In the genomic region with DNA sequence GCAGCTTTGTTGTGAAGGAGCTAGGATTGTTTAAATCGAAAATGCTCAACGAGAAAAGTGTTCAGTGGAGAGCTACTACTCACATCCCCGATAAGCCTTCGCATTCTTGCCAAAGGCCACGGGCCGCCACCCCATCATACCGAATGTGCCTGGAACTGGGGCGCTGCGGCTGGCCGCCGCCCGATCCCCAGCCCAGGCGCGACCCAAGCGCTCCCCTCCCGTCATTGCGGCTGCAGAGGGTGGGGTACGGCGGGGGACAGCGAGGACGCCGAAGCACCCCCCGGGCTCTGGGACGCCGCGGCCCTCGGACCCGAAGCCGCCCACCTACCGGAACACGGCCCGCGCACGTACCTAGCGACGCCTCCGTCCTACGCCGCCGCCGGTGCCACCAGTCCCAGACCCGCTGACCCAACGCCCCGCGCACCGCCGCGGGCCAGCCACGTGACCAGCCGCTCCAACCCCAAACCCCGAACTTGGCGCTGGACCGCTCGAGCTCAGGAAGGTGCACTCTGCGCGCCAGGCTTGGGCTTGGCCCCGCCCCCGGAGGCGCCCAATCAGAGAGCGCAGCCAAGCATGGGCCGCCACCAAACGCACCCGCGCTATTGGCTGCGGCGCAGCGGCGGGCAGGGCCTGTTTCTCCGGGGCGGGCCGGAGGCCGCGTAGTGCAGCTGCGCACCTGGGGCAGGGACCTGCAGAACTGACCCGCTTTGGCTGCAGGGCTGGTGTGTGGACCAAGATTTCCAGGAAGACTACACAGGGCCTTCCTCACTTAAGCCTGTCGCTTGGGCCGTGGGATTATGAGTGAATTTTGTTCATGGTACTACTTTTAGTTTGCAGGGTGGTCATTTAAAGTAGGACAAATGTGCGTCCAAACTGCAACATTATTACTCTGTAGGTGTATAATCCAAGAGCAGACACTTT, we compare ENCODE assay signal across 8 cellular contexts. TPM values are rescaled to one million over a fixed set of nuclear protein-coding genes. Genes with fewer than 3 reads are reported as not detected.
DNase-seq lines count a peak whose midpoint lies in the region; ATAC-seq and TF ChIP-seq lines count a peak whose summit lies in the region.

SHMT1 (minus strand) TSS at position 530 of the 921 bp plus-strand sequence. CDS start 7,569 bp downstream, outside the sequence.

- no peaks in the 10 kb centered on the region for H3K27me3 ChIP-seq in RWPE2 (ENCODE audit: insufficient read depth, poor library complexity, severe bottlenecking)

- no peak for TF ChIP-seq CTCF in LNCaP clone FGC (IDR thresholded peaks at IDR 0.05; ENCODE audit: control insufficient read depth, extremely low read depth, insufficient read depth)
- TF ChIP-seq CTCF in RWPE2 (IDR thresholded peaks at IDR 0.05; ENCODE audit: poor library complexity, severe bottlenecking), result no peak

- no peaks in the 10 kb centered on the region for H3K36me3 Mint-ChIP-seq in natural killer cell treated with Interleukin-12 subunit alpha and Interleukin-12 subunit beta and Interleukin-15 and Interleukin-18, amount 100 ng/mL, for 72 hours

- H3K36me3 ChIP-seq in RWPE2 (ENCODE audit: low read depth), result peaks cover 12% of the 10 kb centered on the region

- H3K4me3 ChIP-seq in LNCaP clone FGC (ENCODE audit: low read depth, low read length), result peak within 1 kb of the TSS; percentile 83
- peak within 1 kb of the TSS; percentile 66 for H3K4me3 ChIP-seq in RWPE2 (ENCODE audit: severe bottlenecking)

- H3K9me3 Mint-ChIP-seq in natural killer cell treated with Interleukin-12 subunit alpha and Interleukin-12 subunit beta and Interleukin-15 and Interleukin-18, amount 100 ng/mL, for 72 hours, result no peaks in the 10 kb centered on the region

- peak within 1 kb of the TSS; percentile 50 to 84 for H3K27ac Mint-ChIP-seq in natural killer cell treated with Interleukin-12 subunit alpha and Interleukin-12 subunit beta and Interleukin-15 and Interleukin-18, amount 100 ng/mL, for 72 hours

- H3K4me1 Mint-ChIP-seq in natural killer cell treated with Interleukin-12 subunit alpha and Interleukin-12 subunit beta and Interleukin-15 and Interleukin-18, amount 100 ng/mL, for 72 hours (ENCODE audit: low read depth in 2 of 2), result peaks cover 9 to 18% of the 10 kb centered on the region in 2 donors

- peak within 1 kb of the TSS; percentile 43 for H3K27ac ChIP-seq in RWPE2 (ENCODE audit: poor library complexity, severe bottlenecking)

- ATAC-seq in RWPE2 (ENCODE audit: low read depth), result peak; percentile 99
- ATAC-seq in natural killer cell treated with Interleukin-12 subunit alpha and Interleukin-12 subunit beta and Interleukin-15 and Interleukin-18, amount 100 ng/mL, for 72 hours, result peak; percentile 100

- DNase-seq in ELF-1 (ENCODE audit: low read depth, low spot score) (peak; percentile 97), GOT3 (lab: John Stamatoyannopoulos, UW) (peak; percentile 64), LNCaP clone FGC (ENCODE audit: low read depth) (peak; percentile 90), RWPE2 (ENCODE audit: low spot score) (peak; percentile 92), fibroblast of peridontal ligament (ENCODE audit: extremely low read depth) (peak; percentile 77)
- DNase-seq in activated T-helper 9 cell treated with anti-CD3 and anti-CD28 coated beads, Interleukin-2, amount 50 U/mL, for 16 hours (ENCODE audit: low read depth), result peak; percentile 88
- DNase-seq in natural killer cell treated with Interleukin-12 subunit alpha and Interleukin-12 subunit beta and Interleukin-15 and Interleukin-18, amount 100 ng/mL, for 72 hours (ENCODE audit: low spot score), result peak; percentile 95
- DNase-seq in stimulated activated naive CD4-positive, alpha-beta T cell treated with Interleukin-2 at 50 U/mL for 16 hours (lab: John Stamatoyannopoulos, UW), result peak; percentile 89

- no peaks in the 10 kb centered on the region for H3K27me3 Mint-ChIP-seq in natural killer cell treated with Interleukin-12 subunit alpha and Interleukin-12 subunit beta and Interleukin-15 and Interleukin-18, amount 100 ng/mL, for 72 hours

- no peaks in the 10 kb centered on the region for H3K4me1 ChIP-seq in RWPE2 (ENCODE audit: insufficient read depth, poor library complexity, severe bottlenecking)

- no peaks in the 10 kb centered on the region for H3K9me3 ChIP-seq in RWPE2 (ENCODE audit: severe bottlenecking)

- H3K4me3 Mint-ChIP-seq in natural killer cell treated with Interleukin-12 subunit alpha and Interleukin-12 subunit beta and Interleukin-15 and Interleukin-18, amount 100 ng/mL, for 72 hours, result peak within 1 kb of the TSS; percentile 84

RNA-seq across cellular contexts. Expression of gene SHMT1, which starts in this region (rescaled TPM):
- 10 to 100 TPM; 24.8 to 70.6 TPM for total RNA-seq in natural killer cell treated with Interleukin-12 subunit alpha and Interleukin-12 subunit beta and Interleukin-15 and Interleukin-18, amount 100 ng/mL, for 72 hours

Comparison
In these comparisons a context has a peak if more than half of its experiments do, and no peak if none do; other contexts are left out.
1. Peak in every context shown above with its lines: DNase-seq, ATAC-seq, H3K4me3 ChIP-seq and H3K27ac ChIP-seq.